In genomic region chr12:53093777-53094393, GRCh38 we compare ENCODE assay signal across 18 cellular contexts. TPM values are rescaled to one million over a fixed set of nuclear protein-coding genes. Genes with fewer than 3 reads are reported as not detected.
DNase-seq lines count a peak whose midpoint lies in the region; ATAC-seq and TF ChIP-seq lines count a peak whose summit lies in the region.
"Had no signal": no experiment of that assay in that cellular context is flagged by ENCODE, and none has a peak within 500 bp of the region (broad histone marks: within the 10 kb centered on the region; RNA-seq: fewer than 3 reads in every experiment).

No MANE protein-coding gene starts in this region.

- no peak for TF ChIP-seq CTCF in vagina (IDR thresholded peaks at IDR 0.05)

- peak overlapping the region; percentile 30 for H3K27ac Mint-ChIP-seq in activated naive CD8-positive, alpha-beta T cell treated with anti-CD3 and anti-CD28 coated beads, Interleukin-2, amount 10 ng/mL, durations not matched to agents 7 days and 5 days
- H3K27ac Mint-ChIP-seq in activated naive CD8-positive, alpha-beta T cell treated with anti-CD3 and anti-CD28 coated beads for 36 hours: no peak overlapping the region
- H3K27ac Mint-ChIP-seq in dendritic cell treated with granulocyte-macrophage colony-stimulating factor and Interleukin-4, amounts not matched to agents 40 ng/mL and 50 ng/mL, for 4 days: peak overlapping the region; percentile 90
- H3K27ac Mint-ChIP-seq: activated CD4-positive, alpha-beta T cell treated with anti-CD3 and anti-CD28 coated beads, Interleukin-2, amount 10 ng/mL, durations not matched to agents 24 days and 14 days; activated T-helper 17 cell treated with anti-CD3 and anti-CD28 coated beads, Interleukin-2, amount 50 U/mL, for 72 hours had no signal

- peaks cover 27% of the 10 kb centered on the region for H3K27me3 ChIP-seq in mucosa of stomach (ENCODE audit: control insufficient read depth, insufficient read depth, low read length)
- H3K27me3 ChIP-seq in vagina: no peaks in the 10 kb centered on the region
- H3K27me3 ChIP-seq: sigmoid colon, thyroid gland had no signal

- no peak overlapping the region for H3K4me3 Mint-ChIP-seq in activated naive CD8-positive, alpha-beta T cell treated with anti-CD3 and anti-CD28 coated beads, Interleukin-2, amount 10 ng/mL, durations not matched to agents 7 days and 5 days
- H3K4me3 Mint-ChIP-seq in activated naive CD8-positive, alpha-beta T cell treated with anti-CD3 and anti-CD28 coated beads for 36 hours: no peak overlapping the region
- H3K4me3 Mint-ChIP-seq in dendritic cell treated with granulocyte-macrophage colony-stimulating factor and Interleukin-4, amounts not matched to agents 40 ng/mL and 50 ng/mL, for 4 days: no peak overlapping the region
- H3K4me3 Mint-ChIP-seq: activated CD4-positive, alpha-beta T cell treated with anti-CD3 and anti-CD28 coated beads, Interleukin-2, amount 10 ng/mL, durations not matched to agents 24 days and 14 days; activated T-helper 17 cell treated with anti-CD3 and anti-CD28 coated beads, Interleukin-2, amount 50 U/mL, for 72 hours had no signal

- peaks cover 33% of the 10 kb centered on the region for H3K4me1 Mint-ChIP-seq in activated naive CD8-positive, alpha-beta T cell treated with anti-CD3 and anti-CD28 coated beads, Interleukin-2, amount 10 ng/mL, durations not matched to agents 7 days and 5 days
- H3K4me1 Mint-ChIP-seq in activated naive CD8-positive, alpha-beta T cell treated with anti-CD3 and anti-CD28 coated beads for 36 hours: peaks cover 22% of the 10 kb centered on the region
- peaks cover 49% of the 10 kb centered on the region for H3K4me1 Mint-ChIP-seq in dendritic cell treated with granulocyte-macrophage colony-stimulating factor and Interleukin-4, amounts not matched to agents 40 ng/mL and 50 ng/mL, for 4 days (ENCODE audit: low read depth)

- no peaks in the 10 kb centered on the region for H3K9me3 Mint-ChIP-seq in activated naive CD8-positive, alpha-beta T cell treated with anti-CD3 and anti-CD28 coated beads, Interleukin-2, amount 10 ng/mL, durations not matched to agents 7 days and 5 days
- H3K9me3 Mint-ChIP-seq in activated naive CD8-positive, alpha-beta T cell treated with anti-CD3 and anti-CD28 coated beads for 36 hours: no peaks in the 10 kb centered on the region
- no peaks in the 10 kb centered on the region for H3K9me3 Mint-ChIP-seq in dendritic cell treated with granulocyte-macrophage colony-stimulating factor and Interleukin-4, amounts not matched to agents 40 ng/mL and 50 ng/mL, for 4 days
- H3K9me3 Mint-ChIP-seq: activated CD4-positive, alpha-beta T cell treated with anti-CD3 and anti-CD28 coated beads, Interleukin-2, amount 10 ng/mL, durations not matched to agents 24 days and 14 days; activated T-helper 17 cell treated with anti-CD3 and anti-CD28 coated beads, Interleukin-2, amount 50 U/mL, for 72 hours had no signal

- peaks cover 26% of the 10 kb centered on the region for H3K4me1 ChIP-seq in mucosa of stomach (ENCODE audit: control insufficient read depth, insufficient read depth, low read length)
- peaks cover 27% of the 10 kb centered on the region for H3K4me1 ChIP-seq in vagina

- H3K36me3 ChIP-seq in mucosa of stomach (ENCODE audit: control insufficient read depth, insufficient read depth, low read length) (no peaks in the 10 kb centered on the region), vagina (no peaks in the 10 kb centered on the region)
- H3K36me3 ChIP-seq: cardiac muscle cell, sigmoid colon, thyroid gland had no signal

- DNase-seq in activated naive CD8-positive, alpha-beta T cell treated with anti-CD3 and anti-CD28 coated beads, Interleukin-2, amount 10 ng/mL, durations not matched to agents 7 days and 5 days: no peak
- DNase-seq in activated naive CD8-positive, alpha-beta T cell treated with anti-CD3 and anti-CD28 coated beads for 36 hours: no peak
- DNase-seq in vagina (ENCODE audit: extremely low spot score in 2 of 2) (no peak), NCI-H2081 treated with DMSO at 0.1 percent for 48 hours (lab: John Stamatoyannopoulos, UW) (no peak), OCI-M2 (lab: John Stamatoyannopoulos, UW; ENCODE audit: unreplicated experiment) (no peak)
- DNase-seq: ACHN; activated CD4-positive, alpha-beta T cell treated with anti-CD3 and anti-CD28 coated beads, Interleukin-2, amount 10 ng/mL, durations not matched to agents 24 days and 14 days; erythroblast; NCI-H524; SK-N-SH; thyroid gland had no signal

- intact Hi-C loops in dendritic cell treated with granulocyte-macrophage colony-stimulating factor and Interleukin-4, amounts not matched to agents 40 ng/mL and 50 ng/mL, for 4 days (cut with micrococcal nuclease): no loop called here
- intact Hi-C loops in vagina (cut with DNase I): loop anchor here (10.0 kb wide), 1 partner anchor 49 kb away; no protein-coding TSS in a partner anchor

- no peak overlapping the region for H3K4me3 ChIP-seq in mucosa of stomach (ENCODE audit: low read length)
- H3K4me3 ChIP-seq in vagina: no peak overlapping the region
- H3K4me3 ChIP-seq: cardiac muscle cell, sigmoid colon, thyroid gland had no signal

- peak overlapping the region; percentile 34 for H3K9ac ChIP-seq in mucosa of stomach (ENCODE audit: low read length)
- H3K9ac ChIP-seq: SK-N-SH had no signal

- POLR2A ChIA-PET in activated naive CD8-positive, alpha-beta T cell treated with anti-CD3 and anti-CD28 coated beads, Interleukin-2, amount 10 ng/mL, durations not matched to agents 7 days and 5 days (lab: Charles Lee): interaction anchor here (0.6 to 1.8 kb wide), 2 partner anchors 11 to 15 kb away, joined by 4 to 7 read pairs; partner anchors contain the start of gene SPRYD3

- H3K36me3 Mint-ChIP-seq in activated naive CD8-positive, alpha-beta T cell treated with anti-CD3 and anti-CD28 coated beads, Interleukin-2, amount 10 ng/mL, durations not matched to agents 7 days and 5 days: no peaks in the 10 kb centered on the region
- no peaks in the 10 kb centered on the region for H3K36me3 Mint-ChIP-seq in activated naive CD8-positive, alpha-beta T cell treated with anti-CD3 and anti-CD28 coated beads for 36 hours
- H3K36me3 Mint-ChIP-seq in dendritic cell treated with granulocyte-macrophage colony-stimulating factor and Interleukin-4, amounts not matched to agents 40 ng/mL and 50 ng/mL, for 4 days (ENCODE audit: low read depth): no peaks in the 10 kb centered on the region

- H3K27me3 Mint-ChIP-seq in activated naive CD8-positive, alpha-beta T cell treated with anti-CD3 and anti-CD28 coated beads, Interleukin-2, amount 10 ng/mL, durations not matched to agents 7 days and 5 days: peaks cover 12% of the 10 kb centered on the region
- H3K27me3 Mint-ChIP-seq in activated naive CD8-positive, alpha-beta T cell treated with anti-CD3 and anti-CD28 coated beads for 36 hours: peaks cover 5% of the 10 kb centered on the region
- peaks cover 22% of the 10 kb centered on the region for H3K27me3 Mint-ChIP-seq in dendritic cell treated with granulocyte-macrophage colony-stimulating factor and Interleukin-4, amounts not matched to agents 40 ng/mL and 50 ng/mL, for 4 days

- peak; percentile 25 for ATAC-seq in activated naive CD8-positive, alpha-beta T cell treated with anti-CD3 and anti-CD28 coated beads, Interleukin-2, amount 10 ng/mL, durations not matched to agents 7 days and 5 days (ENCODE audit: low read depth)
- no peak for ATAC-seq in HG03571 (IDR thresholded peaks at IDR 0.05; ENCODE audit: unreplicated experiment)
- ATAC-seq: activated T-helper 17 cell treated with anti-CD3 and anti-CD28 coated beads, Interleukin-2, amount 50 U/mL, for 72 hours had no signal

- H3K27ac ChIP-seq in vagina: peak overlapping the region; percentile 18
- H3K27ac ChIP-seq: cardiac muscle cell, thyroid gland had no signal

- TF ChIP-seq POLR2A in vagina (IDR thresholded peaks at IDR 0.05): no peak

- H3K9me3 ChIP-seq in mucosa of stomach (ENCODE audit: control insufficient read depth, low read length) (no peaks in the 10 kb centered on the region), vagina (no peaks in the 10 kb centered on the region)
- H3K9me3 ChIP-seq: sigmoid colon, SK-N-SH, thyroid gland had no signal

RNA-seq across cellular contexts. Expression of gene IGFBP6, which starts 3.6 kb away (rescaled TPM):
- total RNA-seq in activated naive CD8-positive, alpha-beta T cell treated with anti-CD3 and anti-CD28 coated beads, Interleukin-2, amount 10 ng/mL, durations not matched to agents 7 days and 5 days: 1 to 10 TPM; 2.0 to 2.3 TPM
- 1 to 10 TPM; 1.9 to 2.2 TPM for total RNA-seq in activated naive CD8-positive, alpha-beta T cell treated with anti-CD3 and anti-CD28 coated beads for 36 hours
- total RNA-seq in vagina: 684 TPM
- total RNA-seq: activated CD4-positive, alpha-beta T cell treated with anti-CD3 and anti-CD28 coated beads, Interleukin-2, amount 10 ng/mL, durations not matched to agents 24 days and 14 days; mononuclear cell had no signal

RNA-seq across cellular contexts. Expression of gene SOAT2, which starts 9.4 kb away (rescaled TPM):
- total RNA-seq in activated naive CD8-positive, alpha-beta T cell treated with anti-CD3 and anti-CD28 coated beads, Interleukin-2, amount 10 ng/mL, durations not matched to agents 7 days and 5 days: 10 to 100 TPM in 1 of 2 experiments, 1 to 10 TPM in 1; 9.8 to 10.4 TPM
- 1 to 10 TPM; 3.1 to 3.8 TPM for total RNA-seq in activated naive CD8-positive, alpha-beta T cell treated with anti-CD3 and anti-CD28 coated beads for 36 hours
- 0.74 TPM for total RNA-seq in vagina
- total RNA-seq: activated CD4-positive, alpha-beta T cell treated with anti-CD3 and anti-CD28 coated beads, Interleukin-2, amount 10 ng/mL, durations not matched to agents 24 days and 14 days had no signal

RNA-seq across cellular contexts. Expression of gene SPRYD3, which starts 14.7 kb away (rescaled TPM):
- total RNA-seq in activated naive CD8-positive, alpha-beta T cell treated with anti-CD3 and anti-CD28 coated beads, Interleukin-2, amount 10 ng/mL, durations not matched to agents 7 days and 5 days: 10 to 100 TPM; 34.4 to 37.8 TPM
- 10 to 100 TPM; 23.5 to 25.7 TPM for total RNA-seq in activated naive CD8-positive, alpha-beta T cell treated with anti-CD3 and anti-CD28 coated beads for 36 hours
- 27.0 TPM for total RNA-seq in vagina

RNA-seq across cellular contexts. Expression of gene TNS2, which starts 44.0 kb away (rescaled TPM):
- total RNA-seq in activated naive CD8-positive, alpha-beta T cell treated with anti-CD3 and anti-CD28 coated beads, Interleukin-2, amount 10 ng/mL, durations not matched to agents 7 days and 5 days: 1 to 10 TPM; 1.9 to 3.0 TPM
- total RNA-seq in activated naive CD8-positive, alpha-beta T cell treated with anti-CD3 and anti-CD28 coated beads for 36 hours: 1 to 10 TPM; 1.5 to 2.6 TPM
- total RNA-seq in vagina: 235 TPM

Comparison
In these comparisons a context has a peak if more than half of its experiments do, and no peak if none do; other contexts are left out.
1. RNA of gene IGFBP6, which starts 3.6 kb away (total RNA-seq): 684 TPM in vagina (single experiment); 2.0 to 2.3 TPM in activated naive CD8-positive, alpha-beta T cell treated with anti-CD3 and anti-CD28 coated beads, Interleukin-2, amount 10 ng/mL, durations not matched to agents 7 days and 5 days and 1.9 to 2.2 TPM in activated naive CD8-positive, alpha-beta T cell treated with anti-CD3 and anti-CD28 coated beads for 36 hours; every median in the first group is over 100 times any median in the second.